11 cellular contexts compared by ENCODE assay signal in genomic region chr6:13611715-13612114, GRCh38. TPM values are rescaled to one million over a fixed set of nuclear protein-coding genes. Genes with fewer than 3 reads are reported as not detected.
DNase-seq lines count a peak whose midpoint lies in the region; ATAC-seq, FAIRE-seq and TF ChIP-seq lines count a peak whose summit lies in the region.
"Had no signal": no experiment of that assay in that cellular context is flagged by ENCODE, and none has a peak within 500 bp of the region (broad histone marks: within the 10 kb centered on the region; RNA-seq: fewer than 3 reads in every experiment).

No MANE protein-coding gene starts in this region.

- peaks cover 23% of the 10 kb centered on the region for H3K36me3 Mint-ChIP-seq in CD4-positive, alpha-beta T cell (ENCODE audit: low read depth)
- peaks cover 15% of the 10 kb centered on the region for H3K36me3 Mint-ChIP-seq in T-helper 1 cell treated with Interleukin-12 subunit alpha and Interleukin-12 subunit beta and Interleukin-4 antibody, amounts not matched to agents 30 μg/mL and 1 μg/mL, for 36 hours (ENCODE audit: low read depth)

- H3K23ac ChIP-seq in mesenchymal stem cell (ENCODE audit: low read length in 2 of 2) = no peak overlapping the region

- POLR2A ChIA-PET in CD4-positive, alpha-beta T cell (lab: Charles Lee) = no interaction called here
- POLR2A ChIA-PET in HEK293 (lab: Yijun Ruan, JAX) = no interaction called here

- no peak overlapping the region for H3K14ac ChIP-seq in mesenchymal stem cell (ENCODE audit: low read length in 2 of 2)

- H3K9me3 ChIP-seq in CD4-positive, alpha-beta T cell (ENCODE audit: control insufficient read depth, low read length) = no peaks in the 10 kb centered on the region
- H3K9me3 ChIP-seq in HEK293 (ENCODE audit: control insufficient read depth, insufficient read depth, low read depth, low read length) (no peaks in the 10 kb centered on the region), mesenchymal stem cell (ENCODE audit: control insufficient read depth, low read length) (no peaks in the 10 kb centered on the region), kidney (ENCODE audit: control insufficient read depth in 1 of 2, low read length in 2 of 2) (no peaks in the 10 kb centered on the region)

- ATAC-seq in CD4-positive, alpha-beta T cell (ENCODE audit: poor library complexity) = no peak
- no peak for ATAC-seq in GM21381 (IDR thresholded peaks at IDR 0.05; ENCODE audit: unreplicated experiment)
- ATAC-seq: SK-N-SH treated with all-trans-retinoic acid at 6 μM for 48 hours had no signal

- H3K9me3 Mint-ChIP-seq in CD4-positive, alpha-beta T cell = no peaks in the 10 kb centered on the region
- H3K9me3 Mint-ChIP-seq in T-helper 1 cell treated with Interleukin-12 subunit alpha and Interleukin-12 subunit beta and Interleukin-4 antibody, amounts not matched to agents 30 μg/mL and 1 μg/mL, for 36 hours = no peaks in the 10 kb centered on the region

- peaks cover 38% of the 10 kb centered on the region for H3K4me1 Mint-ChIP-seq in CD4-positive, alpha-beta T cell (ENCODE audit: low read depth)
- H3K4me1 Mint-ChIP-seq in T-helper 1 cell treated with Interleukin-12 subunit alpha and Interleukin-12 subunit beta and Interleukin-4 antibody, amounts not matched to agents 30 μg/mL and 1 μg/mL, for 36 hours (ENCODE audit: low read depth) = peaks cover 35% of the 10 kb centered on the region

- H2BK15ac ChIP-seq in mesenchymal stem cell (ENCODE audit: low read depth, poor library complexity, severe bottlenecking) = no peak overlapping the region

- no peak overlapping the region for H3K4me2 ChIP-seq in mesenchymal stem cell (ENCODE audit: low read length, poor library complexity, severe bottlenecking)

- no peak for DNase-seq in CD4-positive, alpha-beta T cell
- DNase-seq in mesenchymal stem cell (peak; percentile 29), NCI-H2107 treated with DMSO at 0.1 percent for 48 hours (lab: John Stamatoyannopoulos, UW; ENCODE audit: unreplicated experiment) (no peak), kidney (no peak)
- DNase-seq: dermis blood vessel endothelial cell, NCI-H1930, NCI-H774 had no signal

- H3K27ac ChIP-seq in CD4-positive, alpha-beta T cell (ENCODE audit: low read depth, low read length) = no peak overlapping the region
- H3K27ac ChIP-seq in HEK293 (ENCODE audit: extremely low read depth, low read depth, low read length) = no peak overlapping the region
- H3K27ac ChIP-seq in mesenchymal stem cell (ENCODE audit: low read length, poor library complexity, severe bottlenecking) = no peak overlapping the region
- no peak overlapping the region for H3K27ac ChIP-seq in kidney (ENCODE audit: low read depth in 2 of 2, low read length in 2 of 2)

- no peak overlapping the region for H2AK5ac ChIP-seq in mesenchymal stem cell (ENCODE audit: low read length, severe bottlenecking)

- H3K18ac ChIP-seq in mesenchymal stem cell (ENCODE audit: low read depth in 1 of 2, low read length in 2 of 2) = no peak overlapping the region

- FAIRE-seq in kidney (lab: Jason Lieb, UNC) = no peak

- H4K91ac ChIP-seq in mesenchymal stem cell (ENCODE audit: low read length) = no peak overlapping the region

- H3K36me3 ChIP-seq in HEK293 (ENCODE audit: control insufficient read depth in 2 of 2, insufficient read depth in 1 of 2, low read length in 2 of 2) (peaks cover 4 to 7% of the 10 kb centered on the region in 2 experiments), mesenchymal stem cell (ENCODE audit: control insufficient read depth in 1 of 2, insufficient read depth in 2 of 2, low read depth in 1 of 2, low read length in 2 of 2) (peaks cover 0 to 13% of the 10 kb centered on the region in 2 experiments), kidney (ENCODE audit: control insufficient read depth in 1 of 2, insufficient read depth in 2 of 2, low read length in 2 of 2) (peaks cover 0 to 3% of the 10 kb centered on the region in 2 donors)

- no peaks in the 10 kb centered on the region for H3K27me3 Mint-ChIP-seq in CD4-positive, alpha-beta T cell
- no peaks in the 10 kb centered on the region for H3K27me3 Mint-ChIP-seq in T-helper 1 cell treated with Interleukin-12 subunit alpha and Interleukin-12 subunit beta and Interleukin-4 antibody, amounts not matched to agents 30 μg/mL and 1 μg/mL, for 36 hours (ENCODE audit: low read depth)

- intact Hi-C loops in CD4-positive, alpha-beta T cell (cut with DNase I, micrococcal nuclease) = loop anchor here in 1 of 2 experiments (5.0 to 10.0 kb wide), 4 partner anchors 154 to 503 kb away; partner anchors contain the start of genes CD83, MCUR1 and TBC1D7
- intact Hi-C loops in kidney (cut with DNase I) = no loop called here

- TF ChIP-seq CTCF in CD4-positive, alpha-beta T cell (IDR thresholded peaks at IDR 0.05) = no peak
- TF ChIP-seq CTCF in HEK293 (tag by site-specific recombination; IDR thresholded peaks at IDR 0.05) (no peak), kidney (IDR thresholded peaks at IDR 0.05; ENCODE audit: borderline replicate concordance, extremely low read depth, insufficient read depth) (no peak)

- H2BK5ac ChIP-seq in mesenchymal stem cell (ENCODE audit: low read depth, low read length, poor library complexity, severe bottlenecking) = no peak overlapping the region

- CTCF ChIA-PET in CD4-positive, alpha-beta T cell (lab: Charles Lee) = no interaction called here
- CTCF ChIA-PET in HEK293 (lab: Yijun Ruan, JAX) = interaction anchor here (0.6 to 1.3 kb wide), 4 partner anchors 9 to 454 kb away, joined by 3 to 5 read pairs (median 4); no protein-coding TSS in a partner anchor

- H3K4me1 ChIP-seq in HEK293 (ENCODE audit: control insufficient read depth, insufficient read depth, low read length) (peaks cover 9% of the 10 kb centered on the region), mesenchymal stem cell (ENCODE audit: control insufficient read depth, insufficient read depth, low read depth, low read length) (no peaks in the 10 kb centered on the region), kidney (ENCODE audit: control insufficient read depth in 1 of 2, insufficient read depth in 1 of 2, low read depth in 1 of 2, low read length in 2 of 2) (peaks cover 4 to 10% of the 10 kb centered on the region in 2 donors)

- H3K4ac ChIP-seq in mesenchymal stem cell (ENCODE audit: low read depth in 1 of 2, low read length in 2 of 2) = no peak overlapping the region

- H4K8ac ChIP-seq in mesenchymal stem cell (ENCODE audit: low read length) = no peak overlapping the region

- H2BK120ac ChIP-seq in mesenchymal stem cell (ENCODE audit: low read depth, low read length) = no peak overlapping the region

- no peaks in the 10 kb centered on the region for H3K27me3 ChIP-seq in CD4-positive, alpha-beta T cell (ENCODE audit: control insufficient read depth, insufficient read depth, low read length)
- H3K27me3 ChIP-seq in mesenchymal stem cell (ENCODE audit: control insufficient read depth in 1 of 2, insufficient read depth in 1 of 2, low read length in 2 of 2) = no peaks in the 10 kb centered on the region

- H2AFZ ChIP-seq in mesenchymal stem cell (ENCODE audit: low read depth, low read length) = no peak overlapping the region

- H2BK12ac ChIP-seq in mesenchymal stem cell (ENCODE audit: low read length in 2 of 2) = no peak overlapping the region

- H3K4me3 Mint-ChIP-seq in CD4-positive, alpha-beta T cell = peak overlapping the region; percentile 26
- H3K4me3 Mint-ChIP-seq in T-helper 1 cell treated with Interleukin-12 subunit alpha and Interleukin-12 subunit beta and Interleukin-4 antibody, amounts not matched to agents 30 μg/mL and 1 μg/mL, for 36 hours = peak overlapping the region; percentile 29

- H3K79me1 ChIP-seq in mesenchymal stem cell (replicated peaks; ENCODE audit: low read length, poor library complexity, severe bottlenecking) = peaks cover 8% of the 10 kb centered on the region

- 89% methylated on average over 4 of the region's 4 CpGs for WGBS in mesenchymal stem cell

- H3K4me3 ChIP-seq in HEK293 (ENCODE audit: low read depth, low read length) (no peak overlapping the region), mesenchymal stem cell (ENCODE audit: insufficient read depth in 1 of 2, low read depth in 1 of 2, low read length in 2 of 2) (no peak overlapping the region), kidney (ENCODE audit: low read length in 2 of 2) (no peak overlapping the region)

- H3K27ac Mint-ChIP-seq in CD4-positive, alpha-beta T cell = peak overlapping the region; percentile 43
- H3K27ac Mint-ChIP-seq in T-helper 1 cell treated with Interleukin-12 subunit alpha and Interleukin-12 subunit beta and Interleukin-4 antibody, amounts not matched to agents 30 μg/mL and 1 μg/mL, for 36 hours = peak overlapping the region; percentile 76

- no peak overlapping the region for H3K9ac ChIP-seq in mesenchymal stem cell (ENCODE audit: low read length)
- H3K9ac ChIP-seq in kidney (ENCODE audit: low read length in 2 of 2) = no peak overlapping the region

TF ChIP-seq in HEK293, 187 proteins besides CTCF, POLR2A, EP300 and RAD21:
- no peak for TF ChIP-seq MZF1 (tag by site-specific recombination; IDR thresholded peaks at IDR 0.05; ENCODE audit: borderline replicate concordance)
- peak; percentile 91 for TF ChIP-seq SCRT2 (tag by site-specific recombination; IDR thresholded peaks at IDR 0.05)

RNA-seq across cellular contexts. Expression of gene NOL7, which starts 3.4 kb away (rescaled TPM):
- total RNA-seq in CD4-positive, alpha-beta T cell = 10 to 100 TPM; 65.5 to 67.6 TPM
- polyA plus RNA-seq in mesenchymal stem cell (2013, experiment 1 of 2) = 110 TPM
- polyA plus RNA-seq in mesenchymal stem cell (2013, experiment 2 of 2) = 108 TPM
- 65.1 TPM for total RNA-seq in kidney
- polyA plus RNA-seq in kidney (ENCODE audit: insufficient read depth, low read depth, low replicate concordance) = 71.5 TPM

RNA-seq across cellular contexts. Expression of gene SIRT5, which starts 37.3 kb away (rescaled TPM):
- total RNA-seq in CD4-positive, alpha-beta T cell = 10 to 100 TPM; 14.3 to 16.3 TPM
- polyA plus RNA-seq in mesenchymal stem cell (2013, experiment 1 of 2) = 6.4 TPM
- 5.4 TPM for polyA plus RNA-seq in mesenchymal stem cell (2013, experiment 2 of 2)
- total RNA-seq in kidney = 12.0 TPM
- polyA plus RNA-seq in kidney (ENCODE audit: insufficient read depth, low read depth, low replicate concordance) = 16.8 TPM
